Comparison of ENCODE assay signal across 8 cellular contexts in the genomic region with DNA sequence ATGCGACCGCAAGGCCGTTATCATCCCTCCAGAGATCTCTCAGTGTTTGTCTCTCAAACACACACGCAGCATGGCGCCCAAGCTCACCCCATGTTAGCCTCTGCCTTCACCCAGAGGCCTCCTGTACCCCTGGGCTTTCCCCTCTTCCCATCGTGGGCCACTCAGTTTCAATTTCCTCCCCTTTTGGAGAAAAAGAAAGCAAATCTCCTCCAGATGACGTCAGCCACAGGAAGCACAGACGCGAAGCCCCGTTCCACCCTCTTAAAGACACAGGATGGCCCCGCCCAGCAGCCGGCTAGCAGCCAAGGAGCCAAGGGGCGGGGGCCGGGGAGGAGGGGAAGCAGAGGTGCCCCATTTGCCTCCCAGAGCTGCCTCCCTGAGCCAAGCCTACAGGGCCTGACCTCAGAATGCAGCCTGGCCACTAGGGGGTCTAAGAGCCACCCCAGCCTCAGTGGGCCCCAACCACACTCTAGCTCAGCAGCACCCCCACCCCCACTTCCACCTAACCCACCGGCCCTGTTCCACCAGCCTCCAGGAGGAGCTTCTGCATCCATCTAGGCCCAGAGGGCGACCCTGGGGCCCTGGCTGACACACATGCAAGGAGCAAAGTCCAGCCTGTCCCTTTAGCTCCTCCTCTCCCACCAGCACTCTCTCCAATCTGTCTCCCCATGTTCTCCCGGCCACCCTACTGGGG. TPM values are rescaled to one million over a fixed set of nuclear protein-coding genes. Genes with fewer than 3 reads are reported as not detected.
DNase-seq lines count a peak whose midpoint lies in the region; ATAC-seq and TF ChIP-seq lines count a peak whose summit lies in the region.

No MANE protein-coding gene starts in this region.

- peak overlapping the region; percentile 95 for H2AFZ ChIP-seq in IMR-90 (replicated peaks; ENCODE audit: low read length, poor library complexity)

- H3K9ac ChIP-seq in IMR-90 (ENCODE audit: low read depth, low read length), result peak overlapping the region; percentile 96

- peak overlapping the region; percentile 77 for H4K5ac ChIP-seq in IMR-90 (ENCODE audit: low read depth, low read length)

- intact Hi-C loops in IMR-90 (cut with micrococcal nuclease), result loop anchor here (2.0 kb wide), 2 partner anchors 76 to 162 kb away; a partner anchor contains a TSS

- no peaks in the 10 kb centered on the region for H3K27me3 ChIP-seq in IMR-90 (ENCODE audit: control insufficient read depth, insufficient read depth, low read length)

- H2AK5ac ChIP-seq in IMR-90 (ENCODE audit: low read depth, low read length), result peak overlapping the region; percentile 98

- POLR2A ChIA-PET in IMR-90 (lab: Charles Lee; ENCODE audit: unreplicated experiment), result interaction anchor here (0.5 to 0.6 kb wide), 2 partner anchors 11 to 50 kb away, joined by 3 read pairs; no protein-coding TSS in a partner anchor
- POLR2A ChIA-PET in naive thymus-derived CD8-positive, alpha-beta T cell (lab: Charles Lee), result interaction anchor here (0.6 to 4.8 kb wide), 15 partner anchors 9 to 1868 kb away, joined by 3 to 49 read pairs (median 6); a partner anchor contains a TSS

- peaks cover 4 to 51% of the 10 kb centered on the region in 2 experiments for H3K79me1 ChIP-seq in IMR-90 (ENCODE audit: low read depth in 1 of 2, low read length in 2 of 2)

- H4K91ac ChIP-seq in IMR-90 (ENCODE audit: insufficient read depth, low read depth, low read length), result peak overlapping the region; percentile 93

- peak overlapping the region; percentile 91 for H3K56ac ChIP-seq in IMR-90 (ENCODE audit: extremely low read depth, insufficient read depth, low read length)

- TF ChIP-seq RAD21 in IMR-90 (IDR thresholded peaks at IDR 0.05; ENCODE audit: low read length), result no peak

- H3K27ac Mint-ChIP-seq in naive thymus-derived CD8-positive, alpha-beta T cell, result peak overlapping the region; percentile 95 to 100 (median 98)
- H3K27ac Mint-ChIP-seq in stimulated activated naive B cell treated with anti-CD40 and anti-IgM and Interleukin-4, amounts not matched to agents 10 μg/mL and 1 μg/mL and 100 μg/mL, for 72 hours, result peak overlapping the region; percentile 98

- H4K8ac ChIP-seq in IMR-90 (ENCODE audit: low read depth in 2 of 2, low read length in 2 of 2), result peak overlapping the region; percentile 91 to 97

- CTCF ChIA-PET in IMR-90 (lab: Yijun Ruan, JAX), result interaction anchor here (0.5 to 1.6 kb wide), 5 partner anchors 36 to 76 kb away, joined by 3 to 4 read pairs (median 3); no protein-coding TSS in a partner anchor

- peak overlapping the region; percentile 100 for H3K4ac ChIP-seq in IMR-90 (ENCODE audit: low read depth, low read length)

- peak overlapping the region; percentile 59 for H3K4me2 ChIP-seq in IMR-90 (ENCODE audit: low read depth, low read length)

- dilution Hi-C loops in IMR-90 (cut with HindIII; ENCODE audit: low sequenced_read_pairs, unreplicated experiment), result no loop called here

- H3K4me1 ChIP-seq in IMR-90 (ENCODE audit: control insufficient read depth, insufficient read depth, low read length), result peaks cover 6% of the 10 kb centered on the region

- TF ChIP-seq POLR2A in IMR-90 (IDR thresholded peaks at IDR 0.05; ENCODE audit: low read depth, low read length), result peak; percentile 91

- peak overlapping the region; percentile 99 for H2AK9ac ChIP-seq in IMR-90 (replicated peaks; ENCODE audit: low read depth, low read length, poor library complexity)

- WGBS in IMR-90 (ENCODE audit: extremely low coverage in 2 of 2, insufficient read length in 1 of 2), 2 experiments, result 15% methylated on average over 5 of the region's 17 CpGs; no CpG with 5 or more reads in 1 of the 2 experiments

- peak overlapping the region; percentile 89 for H2BK120ac ChIP-seq in IMR-90 (ENCODE audit: low read depth, low read length)

- peaks cover 26 to 76% (median 61%) of the 10 kb centered on the region in 4 donors for H3K4me1 Mint-ChIP-seq in naive thymus-derived CD8-positive, alpha-beta T cell
- H3K4me1 Mint-ChIP-seq in stimulated activated naive B cell treated with anti-CD40 and anti-IgM and Interleukin-4, amounts not matched to agents 10 μg/mL and 1 μg/mL and 100 μg/mL, for 72 hours, result peaks cover 52 to 61% of the 10 kb centered on the region in 2 donors

- peaks cover 24% of the 10 kb centered on the region for H3K36me3 ChIP-seq in IMR-90 (ENCODE audit: control insufficient read depth, insufficient read depth, low read length)

- H3K27ac ChIP-seq in IMR-90 (ENCODE audit: insufficient read depth, low read length), result peak overlapping the region; percentile 94

- peak overlapping the region; percentile 50; the same call in 1 of the 2 replicates for H2BK20ac ChIP-seq in IMR-90 (ENCODE audit: low read depth, low read length)

- H3K27me3 Mint-ChIP-seq in naive thymus-derived CD8-positive, alpha-beta T cell, result no peaks in the 10 kb centered on the region
- H3K27me3 Mint-ChIP-seq in stimulated activated naive B cell treated with anti-CD40 and anti-IgM and Interleukin-4, amounts not matched to agents 10 μg/mL and 1 μg/mL and 100 μg/mL, for 72 hours, result no peaks in the 10 kb centered on the region

- peak overlapping the region; percentile 84 to 100 (median 94) for H3K4me3 Mint-ChIP-seq in naive thymus-derived CD8-positive, alpha-beta T cell
- peak overlapping the region; percentile 84 to 86 for H3K4me3 Mint-ChIP-seq in stimulated activated naive B cell treated with anti-CD40 and anti-IgM and Interleukin-4, amounts not matched to agents 10 μg/mL and 1 μg/mL and 100 μg/mL, for 72 hours

- H2BK5ac ChIP-seq in IMR-90 (ENCODE audit: low read depth, low read length, poor library complexity, severe bottlenecking), result peak overlapping the region; percentile 94

- DNase-seq in DMS79 (lab: John Stamatoyannopoulos, UW) (peak; percentile 70), IMR-90 (peak; percentile 91), RKO (ENCODE audit: low spot score) (peak; percentile 94), fibroblast of peridontal ligament (ENCODE audit: extremely low read depth) (peak; percentile 92)
- DNase-seq in activated T-helper 1 cell treated with anti-CD3 and anti-CD28 coated beads, Interleukin-2, amount 50 U/mL, for 16 hours (ENCODE audit: low read depth in 1 of 2, low spot score in 1 of 2), result peak; percentile 82 to 84
- DNase-seq in naive thymus-derived CD8-positive, alpha-beta T cell, result peak; percentile 87 to 97 (median 94)
- peak; percentile 93 for DNase-seq in stimulated activated naive B cell treated with anti-CD40 and anti-IgM and Interleukin-4, amounts not matched to agents 10 μg/mL and 1 μg/mL and 100 μg/mL, for 72 hours

- peak; percentile 30; the same call in 1 of the 2 replicates for TF ChIP-seq CTCF in IMR-90 (conservative IDR thresholded peaks at IDR 0.05; ENCODE audit: low read depth, low read length)

- H3K9me3 Mint-ChIP-seq in naive thymus-derived CD8-positive, alpha-beta T cell, result no peaks in the 10 kb centered on the region
- no peaks in the 10 kb centered on the region for H3K9me3 Mint-ChIP-seq in stimulated activated naive B cell treated with anti-CD40 and anti-IgM and Interleukin-4, amounts not matched to agents 10 μg/mL and 1 μg/mL and 100 μg/mL, for 72 hours

- no TSS peak for BruUV-seq in IMR-90 (replicated peaks; lab: Mats Ljungman, UMichigan)

- H3K9me1 ChIP-seq in IMR-90 (ENCODE audit: insufficient read depth, low read length), result peaks cover 12% of the 10 kb centered on the region; the same call in 1 of the 2 replicates

- H3K36me3 Mint-ChIP-seq in naive thymus-derived CD8-positive, alpha-beta T cell, result peaks cover 0 to 15% (median 0%) of the 10 kb centered on the region in 3 donors
- peaks cover 6 to 27% of the 10 kb centered on the region in 2 donors for H3K36me3 Mint-ChIP-seq in stimulated activated naive B cell treated with anti-CD40 and anti-IgM and Interleukin-4, amounts not matched to agents 10 μg/mL and 1 μg/mL and 100 μg/mL, for 72 hours

- H3K4me3 ChIP-seq in IMR-90 (ENCODE audit: insufficient read depth, low read depth, low read length), result peak overlapping the region; percentile 68

- peak; percentile 75 for ATAC-seq in GM21529 (IDR thresholded peaks at IDR 0.05; ENCODE audit: unreplicated experiment)
- ATAC-seq in IMR-90 (ENCODE audit: low read depth), result peak; percentile 92
- ATAC-seq in naive thymus-derived CD8-positive, alpha-beta T cell, result peak; percentile 86 to 93
- ATAC-seq in stimulated activated naive B cell treated with anti-CD40 and anti-IgM and Interleukin-4, amounts not matched to agents 10 μg/mL and 1 μg/mL and 100 μg/mL, for 72 hours (replicated peaks), result peak; percentile 89 to 92

- in situ Hi-C loops in IMR-90 (cut with MboI; ENCODE audit: low sequenced_read_pairs), result no loop called here

- H4K20me1 ChIP-seq in IMR-90 (ENCODE audit: insufficient read depth, low read length), result no peaks in the 10 kb centered on the region; the same call in 1 of the 2 replicates

- peak overlapping the region; percentile 82; the same call in 2 of the 3 replicates for H2BK15ac ChIP-seq in IMR-90 (ENCODE audit: low read depth, low read length)

- peak overlapping the region; percentile 72 for H3K18ac ChIP-seq in IMR-90 (ENCODE audit: low read depth, low read length)

- H3K9me3 ChIP-seq in IMR-90 (ENCODE audit: control insufficient read depth, insufficient read depth, low read length), result no peaks in the 10 kb centered on the region

- H3K23ac ChIP-seq in IMR-90 (ENCODE audit: low read depth, low read length), result peak overlapping the region; percentile 100

- H3K14ac ChIP-seq in IMR-90 (replicated peaks; ENCODE audit: low read depth, low read length), result peak overlapping the region; percentile 100

RNA-seq across cellular contexts. Expression of a gene that starts 26.5 kb away (rescaled TPM):
- 7.2 and 10.8 TPM in 2 replicates for total RNA-seq in IMR-90 (2012; rRNA removed)
- 6.8 and 7.2 TPM in 2 replicates for polyA plus RNA-seq in IMR-90 (2012; rRNA removed)
- 3.8 and 4.0 TPM in 2 replicates for polyA plus RNA-seq in IMR-90 (2012; cell fraction: cytosol; rRNA removed)
- 8.2 and 14.4 TPM in 2 replicates for polyA plus RNA-seq in IMR-90 (2012; cell fraction: nucleus; rRNA removed; ENCODE audit: low replicate concordance)
- total RNA-seq in naive thymus-derived CD8-positive, alpha-beta T cell, result 10 to 100 TPM; 13.2 to 13.5 TPM
- 10 to 100 TPM in 2 of 3 donors, 1 to 10 TPM in 1; 8.9 to 17.5 (median 13.1) TPM for polyA plus RNA-seq in naive thymus-derived CD8-positive, alpha-beta T cell

RNA-seq across cellular contexts. Expression of a gene that starts 30.9 kb away (rescaled TPM):
- total RNA-seq in IMR-90 (2012; rRNA removed), result 82.3 and 88.6 TPM in 2 replicates
- 162 and 181 TPM in 2 replicates for polyA plus RNA-seq in IMR-90 (2012; rRNA removed)
- 139 and 294 TPM in 2 replicates for polyA plus RNA-seq in IMR-90 (2012; cell fraction: cytosol; rRNA removed)
- polyA plus RNA-seq in IMR-90 (2012; cell fraction: nucleus; rRNA removed; ENCODE audit: low replicate concordance), result 81.3 and 139 TPM in 2 replicates
- total RNA-seq in naive thymus-derived CD8-positive, alpha-beta T cell, result 100 to 1,000 TPM; 176 to 186 TPM
- 100 to 1,000 TPM; 341 to 364 (median 359) TPM for polyA plus RNA-seq in naive thymus-derived CD8-positive, alpha-beta T cell

RNA-seq across cellular contexts. Expression of a gene that starts 33.0 kb away (rescaled TPM):
- total RNA-seq in IMR-90 (2012; rRNA removed), result 81.9 and 131 TPM in 2 replicates
- polyA plus RNA-seq in IMR-90 (2012; rRNA removed), result 220 and 240 TPM in 2 replicates
- polyA plus RNA-seq in IMR-90 (2012; cell fraction: cytosol; rRNA removed), result 76.2 and 162 TPM in 2 replicates
- 19.3 and 97.5 TPM in 2 replicates for polyA plus RNA-seq in IMR-90 (2012; cell fraction: nucleus; rRNA removed; ENCODE audit: low replicate concordance)
- 100 to 1,000 TPM; 274 to 291 TPM for total RNA-seq in naive thymus-derived CD8-positive, alpha-beta T cell
- 100 to 1,000 TPM; 714 to 931 (median 847) TPM for polyA plus RNA-seq in naive thymus-derived CD8-positive, alpha-beta T cell

RNA-seq across cellular contexts. Expression of a gene that starts 33.2 kb away (rescaled TPM):
- 15.3 and 16.1 TPM in 2 replicates for total RNA-seq in IMR-90 (2012; rRNA removed)
- polyA plus RNA-seq in IMR-90 (2012; rRNA removed), result 11.0 TPM in 2 replicates
- 11.0 and 14.3 TPM in 2 replicates for polyA plus RNA-seq in IMR-90 (2012; cell fraction: cytosol; rRNA removed)
- 4.0 and 4.7 TPM in 2 replicates for polyA plus RNA-seq in IMR-90 (2012; cell fraction: nucleus; rRNA removed; ENCODE audit: low replicate concordance)
- 1 to 10 TPM; 4.6 to 4.7 TPM for total RNA-seq in naive thymus-derived CD8-positive, alpha-beta T cell
- 10 to 100 TPM in 2 of 3 donors, 1 to 10 TPM in 1; 8.6 to 12.9 (median 11.8) TPM for polyA plus RNA-seq in naive thymus-derived CD8-positive, alpha-beta T cell

RNA-seq across cellular contexts. Expression of a gene that starts 43.2 kb away (rescaled TPM):
- 5.2 and 9.2 TPM in 2 replicates for total RNA-seq in IMR-90 (2012; rRNA removed)
- polyA plus RNA-seq in IMR-90 (2012; rRNA removed), result 25.3 and 27.0 TPM in 2 replicates
- 11.3 and 16.3 TPM in 2 replicates for polyA plus RNA-seq in IMR-90 (2012; cell fraction: cytosol; rRNA removed)
- 156 and 317 TPM in 2 replicates for polyA plus RNA-seq in IMR-90 (2012; cell fraction: nucleus; rRNA removed; ENCODE audit: low replicate concordance)
- 1 to 10 TPM; 2.0 to 3.2 TPM for total RNA-seq in naive thymus-derived CD8-positive, alpha-beta T cell
- not detected for polyA plus RNA-seq in naive thymus-derived CD8-positive, alpha-beta T cell

Comparison
In these comparisons a context has a peak if more than half of its experiments do, and no peak if none do; other contexts are left out.
1. Peak in every context shown above with its lines: DNase-seq, ATAC-seq, H3K4me3 ChIP-seq and H3K27ac ChIP-seq.